ENCODE assay signal across 8 cellular contexts in the genomic region with DNA sequence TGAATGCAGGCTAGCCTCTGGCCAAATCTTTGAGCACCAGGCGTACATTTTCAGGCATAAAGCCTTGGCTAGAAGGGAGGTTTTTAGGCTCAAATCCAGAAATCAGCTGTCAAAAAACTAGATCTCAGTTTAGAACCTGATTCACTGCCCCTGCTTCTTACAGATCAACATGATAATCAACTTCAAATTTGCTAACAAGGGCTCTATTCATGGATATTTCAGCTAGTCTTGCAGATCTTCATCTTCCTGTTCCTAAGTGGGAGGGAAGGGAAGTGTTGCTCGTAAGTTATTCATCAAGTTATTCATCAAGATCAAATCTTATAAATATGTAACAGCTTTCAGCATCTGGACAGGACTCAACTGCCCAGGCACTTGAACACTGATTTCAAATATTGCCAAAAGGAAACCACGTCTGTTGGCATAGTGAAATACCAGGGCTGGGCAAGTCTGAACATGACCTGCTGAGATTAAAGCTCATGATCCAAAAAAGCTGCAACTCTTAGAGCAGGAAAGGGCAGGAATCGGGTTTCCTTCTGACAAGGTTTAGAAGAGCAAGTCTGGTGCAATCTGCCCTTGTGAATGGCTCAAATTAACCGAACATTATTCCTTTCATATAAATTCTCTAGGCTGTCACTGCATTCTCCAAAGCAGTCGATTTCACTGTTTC.
A peak's percentile ranks its signal among the peaks of the same experiment; 100 is the strongest.
DNase-seq lines count a peak whose midpoint lies in the region; ATAC-seq and TF ChIP-seq lines count a peak whose summit lies in the region.

No MANE protein-coding gene starts in this region.

- H3K4me1 ChIP-seq in lung (ENCODE audit: control insufficient read depth in 2 of 2, insufficient read depth in 2 of 2, low read length in 2 of 2) (peaks cover 0 to 2% of the 10 kb centered on the region in 2 donors), vagina (peaks cover 37% of the 10 kb centered on the region)

- TF ChIP-seq POLR2A in vagina (IDR thresholded peaks at IDR 0.05) = no peak

- H3K4me3 ChIP-seq in cardiac fibroblast (replicated peaks in 1 of 2; ENCODE audit: low read depth in 2 of 2, low read length in 2 of 2) (no peak overlapping the region), lung (no peak overlapping the region), vagina (peak overlapping the region in 1 of 2 donors; percentile 11)

- H3K27me3 ChIP-seq in lung (ENCODE audit: control insufficient read depth, insufficient read depth) = no peaks in the 10 kb centered on the region
- no peaks in the 10 kb centered on the region for H3K27me3 ChIP-seq in vagina

- H3K36me3 ChIP-seq in lung (ENCODE audit: control insufficient read depth in 2 of 2, insufficient read depth in 2 of 2, low read length in 2 of 2) (no peaks in the 10 kb centered on the region), vagina (no peaks in the 10 kb centered on the region)

- TF ChIP-seq CTCF in cardiac fibroblast (IDR thresholded peaks at IDR 0.05; ENCODE audit: low read depth, low read length) (no peak), lung (IDR thresholded peaks at IDR 0.05; ENCODE audit: control extremely low read depth, extremely low read depth) (no peak), vagina (IDR thresholded peaks at IDR 0.05) (no peak)

- ATAC-seq in lung (ENCODE audit: insufficient read depth, low FRiP score) (peak; percentile 90), HG03196 (IDR thresholded peaks at IDR 0.05; ENCODE audit: unreplicated experiment) (no peak)

- WGBS in lung, 2 donors = 21 to 54% methylated on average over 6 of the region's 6 CpGs

- intact Hi-C loops in vagina (cut with DNase I) = no loop called here

- H3K27ac ChIP-seq in lung (ENCODE audit: low read depth in 1 of 2, low read length in 1 of 2) = no peak overlapping the region
- peak overlapping the region; percentile 25 for H3K27ac ChIP-seq in vagina

- DNase-seq in DMS153 treated with DMSO at 0.1 percent for 48 hours (lab: John Stamatoyannopoulos, UW; ENCODE audit: unreplicated experiment) = peak; percentile 55
- peak; percentile 78 for DNase-seq in NCI-H2171 (lab: John Stamatoyannopoulos, UW)
- peak; percentile 75 to 80 for DNase-seq in cardiac fibroblast (ENCODE audit: low read depth in 2 of 2)
- peak; percentile 61 for DNase-seq in lung (ENCODE audit: low spot score)
- peak in 1 of 2 donors; percentile 89 for DNase-seq in vagina (ENCODE audit: extremely low spot score in 2 of 2)
- no peak for DNase-seq in Kasumi-1 (lab: John Stamatoyannopoulos, UW)
- DNase-seq in T-helper 9 cell = no peak

- no peaks in the 10 kb centered on the region for H3K9me3 ChIP-seq in lung (ENCODE audit: control insufficient read depth in 2 of 2, insufficient read depth in 1 of 2, low read length in 1 of 2)
- no peaks in the 10 kb centered on the region for H3K9me3 ChIP-seq in vagina

Comparison
In these comparisons a context has a peak if more than half of its experiments do, and no peak if none do; other contexts are left out.
1. DNase-seq: peak in DMS153 treated with DMSO at 0.1 percent for 48 hours (single experiment), NCI-H2171 (single experiment), cardiac fibroblast (2 of 2) and lung (single experiment); none in Kasumi-1 (0 of 2) and T-helper 9 cell (single experiment).